Comparison of ENCODE assay signal across 8 cellular contexts in the genomic region with DNA sequence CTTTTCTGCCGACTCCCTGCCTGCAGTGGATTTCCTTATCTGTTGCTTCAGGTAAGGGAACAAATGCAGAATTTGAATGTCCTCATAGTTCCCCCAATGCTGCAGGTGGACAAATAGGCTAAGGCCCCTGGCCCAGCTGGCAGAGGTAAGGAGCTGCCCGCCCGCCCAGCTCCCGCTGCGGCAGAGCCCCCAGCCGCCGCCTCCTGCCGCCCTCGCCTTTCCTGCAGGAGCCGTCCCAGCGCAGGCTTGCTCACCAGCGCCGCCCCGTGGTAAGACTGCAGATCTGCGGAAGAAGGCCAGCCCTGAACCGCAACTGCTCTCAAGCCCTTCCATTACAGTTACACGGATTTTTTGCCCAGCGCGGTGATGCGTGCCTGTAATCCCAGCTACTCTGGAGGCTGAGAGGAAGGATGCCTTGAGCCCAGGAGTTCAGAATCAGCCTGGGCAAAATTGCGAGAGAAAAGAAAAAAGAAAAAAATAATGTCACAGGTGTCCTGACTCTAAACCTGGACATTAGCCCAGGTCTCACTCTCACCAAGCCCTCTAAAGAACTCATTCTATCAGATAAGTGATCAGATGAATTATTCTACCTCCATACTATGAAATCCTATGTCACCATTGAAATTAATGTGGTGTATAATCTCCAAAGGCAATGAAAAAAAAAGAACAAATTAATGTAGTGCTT. TPM values are rescaled to one million over a fixed set of nuclear protein-coding genes. Genes with fewer than 3 reads are reported as not detected.
DNase-seq lines count a peak whose midpoint lies in the region; ATAC-seq and TF ChIP-seq lines count a peak whose summit lies in the region.

No MANE protein-coding gene starts in this region.

- no peak overlapping the region for H2BK120ac ChIP-seq in IMR-90 (ENCODE audit: low read depth, low read length)

- H2BK5ac ChIP-seq in IMR-90 (ENCODE audit: low read depth, low read length, poor library complexity, severe bottlenecking), result no peak overlapping the region

- POLR2A ChIA-PET in IMR-90 (lab: Charles Lee; ENCODE audit: unreplicated experiment), result no interaction called here

- dilution Hi-C loops in IMR-90 (cut with HindIII; ENCODE audit: low sequenced_read_pairs, unreplicated experiment), result no loop called here

- H4K5ac ChIP-seq in IMR-90 (ENCODE audit: low read depth, low read length), result no peak overlapping the region

- intact Hi-C loops in IMR-90 (cut with micrococcal nuclease) (loop anchor here (1.0 to 10.0 kb wide), 6 partner anchors 82 to 550 kb away; partner anchors contain the start of gene KREMEN1), thyroid gland (cut with DNase I) (loop anchor here (5.0 to 10.0 kb wide), 2 partner anchors 80 to 302 kb away; partner anchors contain the start of gene KREMEN1)

- H3K27me3 ChIP-seq in IMR-90 (ENCODE audit: control insufficient read depth, insufficient read depth, low read length) (peaks cover under 1% of the 10 kb centered on the region), gastroesophageal sphincter (peaks cover 6% of the 10 kb centered on the region), thyroid gland (no peaks in the 10 kb centered on the region)

- TF ChIP-seq POLR2A in IMR-90 (IDR thresholded peaks at IDR 0.05; ENCODE audit: low read depth, low read length) (no peak), gastroesophageal sphincter (IDR thresholded peaks at IDR 0.05) (no peak), thyroid gland (IDR thresholded peaks at IDR 0.05) (no peak)

- no TSS peak for BruUV-seq in IMR-90 (replicated peaks; lab: Mats Ljungman, UMichigan)

- H3K27ac ChIP-seq in IMR-90 (ENCODE audit: insufficient read depth, low read length), result no peak overlapping the region
- H3K27ac ChIP-seq in gastroesophageal sphincter, result peak overlapping the region in 1 of 4 donors; percentile 41
- peak overlapping the region in 1 of 3 donors; percentile 2 for H3K27ac ChIP-seq in thyroid gland

- no peaks in the 10 kb centered on the region for H3K9me1 ChIP-seq in IMR-90 (ENCODE audit: insufficient read depth, low read length)

- H3K23ac ChIP-seq in IMR-90 (ENCODE audit: low read depth, low read length), result no peak overlapping the region

- H2BK20ac ChIP-seq in IMR-90 (ENCODE audit: low read depth, low read length), result no peak overlapping the region

- no peak overlapping the region for H3K4ac ChIP-seq in IMR-90 (ENCODE audit: low read depth, low read length)

- CTCF ChIA-PET in IMR-90 (lab: Yijun Ruan, JAX), result interaction anchor here (0.6 to 1.4 kb wide), 13 partner anchors 11 to 299 kb away, joined by 3 to 5 read pairs (median 3); no protein-coding TSS in a partner anchor

- H3K9ac ChIP-seq in IMR-90 (ENCODE audit: low read depth, low read length), result no peak overlapping the region

- H2AFZ ChIP-seq in IMR-90 (replicated peaks; ENCODE audit: low read length, poor library complexity), result peak overlapping the region; percentile 71

- no peak overlapping the region for H2BK15ac ChIP-seq in IMR-90 (ENCODE audit: low read depth, low read length)

- 6% methylated on average over 6 of the region's 21 CpGs; no CpG with 5 or more reads in 1 of the 2 experiments for WGBS in IMR-90 (ENCODE audit: extremely low coverage in 2 of 2, insufficient read length in 1 of 2), 2 experiments
- 9% methylated on average over 6 of the region's 21 CpGs; no CpG with 5 or more reads in 1 of the 2 donors for WGBS in gastroesophageal sphincter (ENCODE audit: low coverage in 1 of 2), 2 donors
- 7 to 9% methylated on average over 9 to 12 of the region's 21 CpGs for WGBS in thyroid gland, 2 donors

- no peak overlapping the region for H3K14ac ChIP-seq in IMR-90 (replicated peaks; ENCODE audit: low read depth, low read length)

- H3K56ac ChIP-seq in IMR-90 (ENCODE audit: extremely low read depth, insufficient read depth, low read length), result no peak overlapping the region

- H3K4me3 ChIP-seq in IMR-90 (ENCODE audit: insufficient read depth, low read depth, low read length), result no peak overlapping the region
- peak overlapping the region in 1 of 2 donors; percentile 22 for H3K4me3 ChIP-seq in gastroesophageal sphincter
- H3K4me3 ChIP-seq in thyroid gland (replicated peaks in 1 of 3), result no peak overlapping the region

- in situ Hi-C loops in IMR-90 (cut with MboI; ENCODE audit: low sequenced_read_pairs), result loop anchor here (5.0 kb wide), 1 partner anchor 302 kb away; no protein-coding TSS in a partner anchor

- no peak overlapping the region for H4K8ac ChIP-seq in IMR-90 (ENCODE audit: low read depth in 2 of 2, low read length in 2 of 2)

- no peak overlapping the region for H2AK5ac ChIP-seq in IMR-90 (ENCODE audit: low read depth, low read length)

- no peak overlapping the region for H4K91ac ChIP-seq in IMR-90 (ENCODE audit: insufficient read depth, low read depth, low read length)

- TF ChIP-seq EP300 in gastroesophageal sphincter (IDR thresholded peaks at IDR 0.05), result no peak

- ATAC-seq in IMR-90 (ENCODE audit: low read depth) (peak; percentile 95), gastroesophageal sphincter (peak; percentile 80), omental fat pad (ENCODE audit: low FRiP score) (peak; percentile 85), HG03025 (IDR thresholded peaks at IDR 0.05; ENCODE audit: low FRiP score, unreplicated experiment) (no peak)

- DNase-seq in Daoy (ENCODE audit: low read depth) (peak; percentile 81), IMR-90 (peak; percentile 51), SHP77 treated with DMSO at 0.1 percent for 48 hours (lab: John Stamatoyannopoulos, UW) (peak; percentile 32), activated gamma-delta T cell treated with Interleukin-2 at 50 U/mL for 16 hours (peak; percentile 75), omental fat pad (ENCODE audit: low spot score) (peak; percentile 42), thyroid gland (peak; percentile 71 to 82)

- H3K18ac ChIP-seq in IMR-90 (ENCODE audit: low read depth, low read length), result no peak overlapping the region

- H3K36me3 ChIP-seq in IMR-90 (ENCODE audit: control insufficient read depth, insufficient read depth, low read length) (no peaks in the 10 kb centered on the region), gastroesophageal sphincter (no peaks in the 10 kb centered on the region), thyroid gland (no peaks in the 10 kb centered on the region)

- TF ChIP-seq RAD21 in IMR-90 (IDR thresholded peaks at IDR 0.05; ENCODE audit: low read length), result peak; percentile 83

- peak overlapping the region; percentile 5 for H2AK9ac ChIP-seq in IMR-90 (replicated peaks; ENCODE audit: low read depth, low read length, poor library complexity)

- H4K20me1 ChIP-seq in IMR-90 (ENCODE audit: insufficient read depth, low read length), result no peaks in the 10 kb centered on the region

- TF ChIP-seq CTCF in IMR-90 (conservative IDR thresholded peaks at IDR 0.05; ENCODE audit: low read depth, low read length) (peak; percentile 91), gastroesophageal sphincter (IDR thresholded peaks at IDR 0.05) (peak in 3 of 4 experiments; percentile 86 to 98 (median 88)), omental fat pad (IDR thresholded peaks at IDR 0.05) (peak in 2 of 3 donors; percentile 25 to 31), thyroid gland (IDR thresholded peaks at IDR 0.05) (peak; percentile 79 to 99 (median 91))

- peak overlapping the region; percentile 67 for H3K4me2 ChIP-seq in IMR-90 (ENCODE audit: low read depth, low read length)

- H3K4me1 ChIP-seq in IMR-90 (ENCODE audit: control insufficient read depth, insufficient read depth, low read length) (no peaks in the 10 kb centered on the region; the same call in 1 of the 2 replicates), gastroesophageal sphincter (peaks cover 0 to 33% (median 12%) of the 10 kb centered on the region in 3 donors), thyroid gland (peaks cover 21 to 27% of the 10 kb centered on the region in 2 donors)

- no peaks in the 10 kb centered on the region for H3K9me3 ChIP-seq in IMR-90 (ENCODE audit: control insufficient read depth, insufficient read depth, low read length)
- no peaks in the 10 kb centered on the region for H3K9me3 ChIP-seq in gastroesophageal sphincter
- no peaks in the 10 kb centered on the region for H3K9me3 ChIP-seq in thyroid gland

- no peaks in the 10 kb centered on the region for H3K79me1 ChIP-seq in IMR-90 (ENCODE audit: low read depth in 1 of 2, low read length in 2 of 2)

TF ChIP-seq in IMR-90, 13 proteins besides CTCF, POLR2A, EP300 and RAD21:
- TF ChIP-seq MAZ (IDR thresholded peaks at IDR 0.05; ENCODE audit: borderline replicate concordance, low read depth, low read length) (no peak), SMC3 (IDR thresholded peaks at IDR 0.05; ENCODE audit: low read depth, low read length) (peak; percentile 86)

RNA-seq across cellular contexts. Expression of gene EMID1, which starts 51.2 kb away (rescaled TPM):
- total RNA-seq in Daoy (2014; rRNA removed; shearing (Covaris generic)), result 1.3 and 9.0 TPM in 2 replicates
- total RNA-seq in IMR-90 (2012; rRNA removed), result 0.28 and 0.54 TPM in 2 replicates
- polyA plus RNA-seq in IMR-90 (2012; rRNA removed), result 1.2 and 1.3 TPM in 2 replicates
- 0.41 and 2.3 TPM in 2 replicates for polyA plus RNA-seq in IMR-90 (2012; cell fraction: cytosol; rRNA removed)
- 2.9 TPM in 2 replicates for polyA plus RNA-seq in IMR-90 (2012; cell fraction: nucleus; rRNA removed; ENCODE audit: low replicate concordance)
- 1 to 10 TPM in 2 of 4 donors, under 1 TPM in 2; 0.15 to 1.5 (median 0.69) TPM for total RNA-seq in gastroesophageal sphincter
- 1 to 10 TPM; 1.5 to 2.5 (median 1.7) TPM for total RNA-seq in omental fat pad
- total RNA-seq in thyroid gland, result 10 to 100 TPM; 14.0 to 55.9 (median 19.0) TPM

Comparison
In these comparisons a context has a peak if more than half of its experiments do, and no peak if none do; other contexts are left out.
1. CTCF ChIP-seq: peak in every context shown above with its lines; median percentile 91 in IMR-90; 91 in thyroid gland; 88 in gastroesophageal sphincter; 28 in omental fat pad.